9 cellular contexts compared by ENCODE assay signal in the genomic region with DNA sequence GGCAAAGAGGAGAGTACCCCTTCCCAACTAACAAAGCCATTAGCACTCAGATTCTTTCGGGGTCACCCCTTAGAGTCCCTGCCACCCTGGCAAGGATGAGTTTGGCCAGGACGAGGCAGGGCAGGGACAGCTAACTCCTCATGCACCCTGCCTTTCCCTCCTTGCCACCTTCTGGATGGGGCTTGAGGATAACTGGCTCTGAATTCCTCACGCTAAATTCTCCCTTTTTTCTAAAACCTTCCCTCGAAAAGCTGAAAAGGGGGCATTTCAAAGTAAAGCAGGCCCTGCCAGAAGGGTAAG. TPM values are rescaled to one million over a fixed set of nuclear protein-coding genes. Genes with fewer than 3 reads are reported as not detected.
DNase-seq lines count a peak whose midpoint lies in the region; ATAC-seq and TF ChIP-seq lines count a peak whose summit lies in the region.
"Had no signal": no experiment of that assay in that cellular context is flagged by ENCODE, and none has a peak within 500 bp of the region (broad histone marks: within the 10 kb centered on the region; RNA-seq: fewer than 3 reads in every experiment).

No MANE protein-coding gene starts in this region.

- H3K4me1 Mint-ChIP-seq in activated CD8-positive, alpha-beta memory T cell treated with anti-CD3 and anti-CD28 coated beads, Interleukin-2, amount 10 ng/mL, durations not matched to agents 7 days and 5 days: peaks cover 53% of the 10 kb centered on the region

- H3K4ac ChIP-seq in mesendoderm (ENCODE audit: low read depth, low read length): peak overlapping the region; percentile 82

- no peaks in the 10 kb centered on the region for H3K27me3 Mint-ChIP-seq in activated CD8-positive, alpha-beta memory T cell treated with anti-CD3 and anti-CD28 coated beads, Interleukin-2, amount 10 ng/mL, durations not matched to agents 7 days and 5 days

- H2BK15ac ChIP-seq in mesendoderm (replicated peaks; ENCODE audit: low read depth): peak overlapping the region; percentile 15

- ATAC-seq in activated CD8-positive, alpha-beta memory T cell treated with anti-CD3 and anti-CD28 coated beads, Interleukin-2, amount 10 ng/mL, durations not matched to agents 7 days and 5 days: no peak
- ATAC-seq in HG02623 (IDR thresholded peaks at IDR 0.05; ENCODE audit: unreplicated experiment) (no peak), GM21390 (IDR thresholded peaks at IDR 0.05; ENCODE audit: unreplicated experiment) (no peak), HG02970 (IDR thresholded peaks at IDR 0.05; ENCODE audit: low FRiP score, unreplicated experiment) (no peak)
- ATAC-seq: GM12878 had no signal

- H2BK5ac ChIP-seq in mesendoderm (ENCODE audit: low read length): peak overlapping the region; percentile 92

- H3K9me3 ChIP-seq in tibial nerve: no peaks in the 10 kb centered on the region

- no peak overlapping the region for H2BK120ac ChIP-seq in mesendoderm (ENCODE audit: low read depth, low read length)

- no peak overlapping the region for H4K8ac ChIP-seq in mesendoderm (ENCODE audit: low read depth, low read length)

- no peaks in the 10 kb centered on the region for H3K36me3 Mint-ChIP-seq in activated CD8-positive, alpha-beta memory T cell treated with anti-CD3 and anti-CD28 coated beads, Interleukin-2, amount 10 ng/mL, durations not matched to agents 7 days and 5 days

- TF ChIP-seq EP300 in tibial nerve (IDR thresholded peaks at IDR 0.05): no peak

- peak overlapping the region; percentile 90 for H3K23ac ChIP-seq in mesendoderm (ENCODE audit: low read length)

- H3K79me1 ChIP-seq in mesendoderm (ENCODE audit: low read length): peaks cover 7% of the 10 kb centered on the region

- no peak for TF ChIP-seq POLR2A in tibial nerve (IDR thresholded peaks at IDR 0.05)

- no peak for DNase-seq in activated CD8-positive, alpha-beta memory T cell treated with anti-CD3 and anti-CD28 coated beads, Interleukin-2, amount 10 ng/mL, durations not matched to agents 7 days and 5 days
- no peak for DNase-seq in activated CD8-positive, alpha-beta memory T cell treated with anti-CD3 and anti-CD28 coated beads, Interleukin-2, amount 50 U/mL, for 4 hours
- DNase-seq in astrocyte of the hippocampus (ENCODE audit: low read depth, low spot score) (peak; percentile 21), mesendoderm (no peak), tibial nerve (ENCODE audit: low spot score in 2 of 2) (no peak)

- H3K27me3 ChIP-seq in mesendoderm (ENCODE audit: insufficient read depth, low read length, poor library complexity) (no peaks in the 10 kb centered on the region), tibial nerve (no peaks in the 10 kb centered on the region)

- H3K18ac ChIP-seq in mesendoderm (ENCODE audit: low read length): peak overlapping the region; percentile 83

- CTCF ChIA-PET in activated CD8-positive, alpha-beta memory T cell treated with anti-CD3 and anti-CD28 coated beads, Interleukin-2, amount 10 ng/mL, durations not matched to agents 7 days and 5 days (lab: Charles Lee): interaction anchor here (1.0 to 19.8 kb wide), 4 partner anchors 16 to 63 kb away, joined by 3 to 294 read pairs (median 84); a partner anchor contains a TSS

- peak overlapping the region; percentile 63 for H3K9ac ChIP-seq in mesendoderm (ENCODE audit: low read length)

- TF ChIP-seq CTCF in tibial nerve (IDR thresholded peaks at IDR 0.05): no peak

- H3K4me2 ChIP-seq in mesendoderm (ENCODE audit: low read length): peak overlapping the region; percentile 22

- peak overlapping the region; percentile 99 for H2AK5ac ChIP-seq in mesendoderm (ENCODE audit: low read length)

- H3K36me3 ChIP-seq in mesendoderm (ENCODE audit: control insufficient read depth, insufficient read depth, low read length) (no peaks in the 10 kb centered on the region), tibial nerve (peaks cover 0 to 14% (median 0%) of the 10 kb centered on the region in 3 donors)

- H3K27ac ChIP-seq in mesendoderm (ENCODE audit: low read depth, low read length): peak overlapping the region; percentile 32
- H3K27ac ChIP-seq in tibial nerve: peak overlapping the region; percentile 92 to 100 (median 96)

- H3K27ac Mint-ChIP-seq in activated CD8-positive, alpha-beta memory T cell treated with anti-CD3 and anti-CD28 coated beads, Interleukin-2, amount 10 ng/mL, durations not matched to agents 7 days and 5 days: peak overlapping the region; percentile 95

- no peak overlapping the region for H3K4me3 Mint-ChIP-seq in activated CD8-positive, alpha-beta memory T cell treated with anti-CD3 and anti-CD28 coated beads, Interleukin-2, amount 10 ng/mL, durations not matched to agents 7 days and 5 days

- H3K56ac ChIP-seq in mesendoderm (ENCODE audit: low read length): peak overlapping the region; percentile 99

- H4K5ac ChIP-seq in mesendoderm (ENCODE audit: low read length): no peak overlapping the region

- whole genome bisulfite sequencing in mesendoderm (ENCODE audit: extremely low coverage, insufficient coverage, low lambda C conversion rate): no CpG with 5 or more reads among the region's 4 CpGs
- 30 to 36% methylated on average over 4 of the region's 4 CpGs for WGBS in tibial nerve, 2 donors

- H3K4me1 ChIP-seq in mesendoderm (ENCODE audit: control insufficient read depth, low read depth, low read length) (peaks cover 25% of the 10 kb centered on the region), tibial nerve (peaks cover 5 to 63% (median 49%) of the 10 kb centered on the region in 4 donors)

- H3K4me3 ChIP-seq in mesendoderm (ENCODE audit: low read length) (no peak overlapping the region), tibial nerve (no peak overlapping the region)
- H3K4me3 ChIP-seq: GM12878 had no signal

- H3K9me3 Mint-ChIP-seq in activated CD8-positive, alpha-beta memory T cell treated with anti-CD3 and anti-CD28 coated beads, Interleukin-2, amount 10 ng/mL, durations not matched to agents 7 days and 5 days (ENCODE audit: low read depth): no peaks in the 10 kb centered on the region

- peaks cover 14% of the 10 kb centered on the region for H3K79me2 ChIP-seq in mesendoderm (ENCODE audit: control insufficient read depth, insufficient read depth, low read length)

RNA-seq across cellular contexts. Expression of a gene that starts 9.1 kb away (rescaled TPM):
- total RNA-seq in activated CD8-positive, alpha-beta memory T cell treated with anti-CD3 and anti-CD28 coated beads, Interleukin-2, amount 10 ng/mL, durations not matched to agents 7 days and 5 days: 10 to 100 TPM; 29.4 to 38.8 TPM
- polyA plus RNA-seq in mesendoderm (2013, experiment 1 of 2): 28.5 TPM
- 26.2 TPM for polyA plus RNA-seq in mesendoderm (2013, experiment 2 of 2)
- total RNA-seq in tibial nerve: 10 to 100 TPM; 28.0 to 32.3 (median 31.4) TPM

RNA-seq across cellular contexts. Expression of a gene that starts 15.9 kb away (rescaled TPM):
- total RNA-seq in activated CD8-positive, alpha-beta memory T cell treated with anti-CD3 and anti-CD28 coated beads, Interleukin-2, amount 10 ng/mL, durations not matched to agents 7 days and 5 days: 100 to 1,000 TPM; 567 to 729 TPM
- 0.49 TPM for polyA plus RNA-seq in mesendoderm (2013, experiment 1 of 2)
- 0.88 TPM for polyA plus RNA-seq in mesendoderm (2013, experiment 2 of 2)
- total RNA-seq in tibial nerve: 10 to 100 TPM in 2 of 4 donors, 1 to 10 TPM in 2; 3.6 to 15.1 (median 8.9) TPM

RNA-seq across cellular contexts. Expression of a gene that starts 42.2 kb away (rescaled TPM):
- total RNA-seq in activated CD8-positive, alpha-beta memory T cell treated with anti-CD3 and anti-CD28 coated beads, Interleukin-2, amount 10 ng/mL, durations not matched to agents 7 days and 5 days: 10 to 100 TPM; 19.6 to 28.1 TPM
- polyA plus RNA-seq in mesendoderm (2013, experiment 1 of 2): 3.2 TPM
- 3.5 TPM for polyA plus RNA-seq in mesendoderm (2013, experiment 2 of 2)
- 10 to 100 TPM; 52.4 to 90.6 (median 78.7) TPM for total RNA-seq in tibial nerve

RNA-seq across cellular contexts. Expression of a gene that starts 42.4 kb away (rescaled TPM):
- total RNA-seq in activated CD8-positive, alpha-beta memory T cell treated with anti-CD3 and anti-CD28 coated beads, Interleukin-2, amount 10 ng/mL, durations not matched to agents 7 days and 5 days: 10 to 100 TPM; 35.8 to 47.0 TPM
- polyA plus RNA-seq in mesendoderm (2013, experiment 1 of 2): 6.8 TPM
- polyA plus RNA-seq in mesendoderm (2013, experiment 2 of 2): 7.1 TPM
- total RNA-seq in tibial nerve: 10 to 100 TPM; 10.2 to 67.7 (median 22.7) TPM

RNA-seq across cellular contexts. Expression of a gene that starts 45.1 kb away (rescaled TPM):
- total RNA-seq in activated CD8-positive, alpha-beta memory T cell treated with anti-CD3 and anti-CD28 coated beads, Interleukin-2, amount 10 ng/mL, durations not matched to agents 7 days and 5 days: 100 to 1,000 TPM in 1 of 2 experiments, 10 to 100 TPM in 1; 99.0 to 137 TPM
- polyA plus RNA-seq in mesendoderm (2013, experiment 1 of 2): 16.8 TPM
- 15.4 TPM for polyA plus RNA-seq in mesendoderm (2013, experiment 2 of 2)
- 1 to 10 TPM in 3 of 4 donors, not detected in 1; 2.2 to 8.7 (median 2.5) TPM for total RNA-seq in tibial nerve

Comparison
In these comparisons a context has a peak if more than half of its experiments do, and no peak if none do; other contexts are left out.
1. RNA of a gene that starts 15.9 kb away (total RNA-seq): 567 to 729 TPM in activated CD8-positive, alpha-beta memory T cell treated with anti-CD3 and anti-CD28 coated beads, Interleukin-2, amount 10 ng/mL, durations not matched to agents 7 days and 5 days; 3.6 to 15.1 TPM in tibial nerve; every median in the first group is over 10 times any median in the second.